ENCODE assay signal across 26 cellular contexts in genomic region chr2:875687-876615, GRCh38.
"Had no signal": no experiment of that assay in that cellular context is flagged by ENCODE, and none has a peak within 500 bp of the region (broad histone marks: within the 10 kb centered on the region; RNA-seq: fewer than 3 reads in every experiment).

No MANE protein-coding gene starts in this region.

- H3K4me3 ChIP-seq: adrenal gland, ascending aorta, esophagus squamous epithelium, gastroesophageal sphincter, sigmoid colon, smooth muscle cell, thoracic aorta had no signal

- H3K27me3 ChIP-seq: adrenal gland, ascending aorta, brain microvascular endothelial cell had no signal

- H3K9me3 Mint-ChIP-seq: activated B cell treated with CpG ODN at 0.5 μM for 24 hours; activated T-helper 1 cell treated with anti-CD3 and anti-CD28 coated beads, Interleukin-12 subunit alpha, Interleukin-12 subunit beta, Interleukin-2, Interleukin-4 antibody, amounts not matched to agents 30 ng/mL and 10 ng/mL and 1 ng/mL, durations not matched to agents 14 hours and 24 hours and 36 hours; effector memory CD8-positive, alpha-beta T cell; memory B cell; stimulated activated naive B cell treated with anti-CD40 and anti-IgM and Interleukin-4, amounts not matched to agents 10 μg/mL and 1 μg/mL and 100 μg/mL, for 72 hours; T-helper 1 cell treated with Interleukin-12 subunit alpha and Interleukin-12 subunit beta and Interleukin-4 antibody, amounts not matched to agents 30 μg/mL and 1 μg/mL, for 36 hours had no signal

- H3K27ac Mint-ChIP-seq: activated B cell treated with CpG ODN at 0.5 μM for 24 hours; activated CD4-positive, alpha-beta T cell treated with anti-CD3 and anti-CD28 coated beads for 36 hours; activated naive CD8-positive, alpha-beta T cell; activated T-helper 1 cell treated with anti-CD3 and anti-CD28 coated beads, Interleukin-12 subunit alpha, Interleukin-12 subunit beta, Interleukin-2, Interleukin-4 antibody, amounts not matched to agents 30 ng/mL and 10 ng/mL and 1 ng/mL, durations not matched to agents 14 hours and 24 hours and 36 hours; effector memory CD8-positive, alpha-beta T cell; memory B cell; nephron progenitor cell; stimulated activated naive B cell treated with anti-CD40 and anti-IgM and Interleukin-4, amounts not matched to agents 10 μg/mL and 1 μg/mL and 100 μg/mL, for 72 hours; T-helper 1 cell treated with Interleukin-12 subunit alpha and Interleukin-12 subunit beta and Interleukin-4 antibody, amounts not matched to agents 30 μg/mL and 1 μg/mL, for 36 hours had no signal

- H3K27ac ChIP-seq: adrenal gland, ascending aorta, brain microvascular endothelial cell, esophagus squamous epithelium, gastroesophageal sphincter, sigmoid colon, thoracic aorta had no signal

- H3K9me3 ChIP-seq: adrenal gland, ascending aorta, esophagus squamous epithelium, gastroesophageal sphincter, sigmoid colon, thoracic aorta had no signal

- H3K4me1 Mint-ChIP-seq: activated B cell treated with CpG ODN at 0.5 μM for 24 hours; activated CD4-positive, alpha-beta T cell treated with anti-CD3 and anti-CD28 coated beads for 36 hours; memory B cell; stimulated activated naive B cell treated with anti-CD40 and anti-IgM and Interleukin-4, amounts not matched to agents 10 μg/mL and 1 μg/mL and 100 μg/mL, for 72 hours had no signal

- ATAC-seq: activated CD4-positive, alpha-beta T cell treated with anti-CD3 and anti-CD28 coated beads for 36 hours; effector memory CD8-positive, alpha-beta T cell; gastroesophageal sphincter; left ventricle myocardium superior; stimulated activated naive B cell treated with anti-CD40 and anti-IgM and Interleukin-4, amounts not matched to agents 10 μg/mL and 1 μg/mL and 100 μg/mL, for 72 hours had no signal

- H3K36me3 ChIP-seq: adrenal gland, ascending aorta, brain microvascular endothelial cell, esophagus squamous epithelium, gastroesophageal sphincter, sigmoid colon, thoracic aorta had no signal

- H3K4me2 ChIP-seq: smooth muscle cell had no signal

- H3K4me1 ChIP-seq: adrenal gland, ascending aorta, esophagus squamous epithelium, gastroesophageal sphincter, sigmoid colon had no signal

- H3K4me3 Mint-ChIP-seq: activated B cell treated with CpG ODN at 0.5 μM for 24 hours; activated CD4-positive, alpha-beta T cell treated with anti-CD3 and anti-CD28 coated beads for 36 hours; activated naive CD8-positive, alpha-beta T cell; activated T-helper 1 cell treated with anti-CD3 and anti-CD28 coated beads, Interleukin-12 subunit alpha, Interleukin-12 subunit beta, Interleukin-2, Interleukin-4 antibody, amounts not matched to agents 30 ng/mL and 10 ng/mL and 1 ng/mL, durations not matched to agents 14 hours and 24 hours and 36 hours; effector memory CD8-positive, alpha-beta T cell; memory B cell; nephron progenitor cell; stimulated activated naive B cell treated with anti-CD40 and anti-IgM and Interleukin-4, amounts not matched to agents 10 μg/mL and 1 μg/mL and 100 μg/mL, for 72 hours; T-helper 1 cell treated with Interleukin-12 subunit alpha and Interleukin-12 subunit beta and Interleukin-4 antibody, amounts not matched to agents 30 μg/mL and 1 μg/mL, for 36 hours had no signal

- H3K36me3 Mint-ChIP-seq: activated naive CD8-positive, alpha-beta T cell; memory B cell; stimulated activated naive B cell treated with anti-CD40 and anti-IgM and Interleukin-4, amounts not matched to agents 10 μg/mL and 1 μg/mL and 100 μg/mL, for 72 hours had no signal

- DNase-seq: activated B cell treated with CpG ODN at 0.5 μM for 24 hours; activated CD4-positive, alpha-beta T cell treated with anti-CD3 and anti-CD28 coated beads for 36 hours; activated CD4-positive, alpha-beta T cell treated with anti-CD3 and anti-CD28 coated beads, Interleukin-2, amount 50 U/mL, for 4 hours; activated gamma-delta T cell treated with Interleukin-2 at 50 U/mL for 16 hours; brain microvascular endothelial cell; caudate nucleus; effector memory CD8-positive, alpha-beta T cell; esophagus squamous epithelium; hypothalamus; left ventricle myocardium superior; nephron progenitor cell; nucleus accumbens; sigmoid colon; stimulated activated CD4-positive, alpha-beta T cell treated with anti-CD3 and anti-CD28 coated beads, Interleukin-15, amount 100 ng/mL, for 24 hours; stimulated activated CD8-positive, alpha-beta memory T cell treated with anti-CD3 and anti-CD28 coated beads, Interleukin-4, amount 100 ng/mL, for 48 hours; stimulated activated naive B cell treated with anti-CD40 and anti-IgM and Interleukin-4, amounts not matched to agents 10 μg/mL and 1 μg/mL and 100 μg/mL, for 72 hours; T1000 had no signal
